ENCODE assay signal across 1 cellular context in the genomic region with DNA sequence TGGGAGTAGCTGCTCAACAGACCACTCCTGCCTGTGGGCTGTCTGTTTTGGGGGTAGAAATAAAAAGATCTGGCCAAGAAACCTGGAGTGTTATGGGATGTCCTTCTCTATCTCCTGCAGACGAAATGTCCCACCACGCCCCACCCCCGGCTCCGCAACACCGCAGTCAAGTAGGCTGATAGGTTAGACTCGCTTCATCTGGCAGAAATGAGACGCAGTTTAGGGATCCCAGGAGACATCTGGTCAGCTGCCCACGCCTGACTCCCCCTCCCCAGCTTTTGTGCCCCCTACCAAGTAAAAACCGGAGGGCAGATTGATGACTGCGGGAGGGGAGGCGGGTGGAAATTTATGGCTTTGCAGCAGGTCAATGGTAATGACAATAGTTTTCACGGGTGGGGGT.
TF ChIP-seq lines count a peak whose summit lies in the region.

No MANE protein-coding gene starts in this region.

TF ChIP-seq in HepG2, 621 proteins besides CTCF, POLR2A, EP300 and RAD21:
- TF ChIP-seq U2AF2 (IDR thresholded peaks at IDR 0.05; ENCODE audit: low read depth, low read length), result no peak
- TF ChIP-seq TP53 (CRISPR knock-in tag; conservative IDR thresholded peaks at IDR 0.05), result no peak
TF ChIP-seq in HepG2: peak in this region for 0.
